Comparison of ENCODE assay signal across 8 cellular contexts in genomic region chr22:24146190-24146616, GRCh38. TPM values are rescaled to one million over a fixed set of nuclear protein-coding genes. Genes with fewer than 3 reads are reported as not detected.
DNase-seq lines count a peak whose midpoint lies in the region; ATAC-seq and TF ChIP-seq lines count a peak whose summit lies in the region.

No MANE protein-coding gene starts in this region.

- no peak for TF ChIP-seq CTCF in HL-60 (IDR thresholded peaks at IDR 0.05; ENCODE audit: insufficient read depth, low read length)

- no peaks in the 10 kb centered on the region for H3K9me3 ChIP-seq in SJSA1 (replicated peaks)
- no peaks in the 10 kb centered on the region for H3K9me3 ChIP-seq in muscle layer of colon (ENCODE audit: low read length)

- H3K4me3 ChIP-seq in HL-60 (replicated peaks; ENCODE audit: insufficient read depth, low read length) (no peak overlapping the region), SJSA1 (no peak overlapping the region), muscle layer of colon (ENCODE audit: low read depth in 1 of 2, low read length in 2 of 2) (peak overlapping the region in 1 of 2 donors; percentile 28)

- no peaks in the 10 kb centered on the region for H3K27me3 ChIP-seq in HL-60 (ENCODE audit: insufficient read depth, poor library complexity, severe bottlenecking)
- no peaks in the 10 kb centered on the region for H3K27me3 ChIP-seq in SJSA1 (replicated peaks)
- no peaks in the 10 kb centered on the region for H3K27me3 ChIP-seq in muscle layer of colon (ENCODE audit: control insufficient read depth in 1 of 2, insufficient read depth in 2 of 2, low read length in 2 of 2)

- H3K9ac ChIP-seq in muscle layer of colon (ENCODE audit: low read length), result no peak overlapping the region

- DNase-seq in A172 (ENCODE audit: low spot score), result peak; percentile 53
- DNase-seq in GM04504 (ENCODE audit: low read depth), result peak; percentile 73
- peak; percentile 86 to 92 for DNase-seq in HL-60 (ENCODE audit: low read depth in 1 of 2, low spot score in 1 of 2)
- peak in 1 of 2 experiments; percentile 52 for DNase-seq in SJSA1 (ENCODE audit: low read depth in 1 of 2, low spot score in 2 of 2)
- DNase-seq in effector CD8-positive, alpha-beta T cell (lab: John Stamatoyannopoulos, UW), result peak; percentile 23

- H3K36me3 ChIP-seq in SJSA1 (peaks cover 7% of the 10 kb centered on the region; the same call in 1 of the 2 replicates), muscle layer of colon (ENCODE audit: insufficient read depth, low read length) (no peaks in the 10 kb centered on the region)

- H3K4me1 ChIP-seq in SJSA1 (replicated peaks) (peaks cover 60% of the 10 kb centered on the region), muscle layer of colon (ENCODE audit: insufficient read depth, low read length) (peaks cover 65% of the 10 kb centered on the region)

- H3K27ac ChIP-seq in HL-60 (replicated peaks), result peak overlapping the region; percentile 79
- peak overlapping the region; percentile 39 for H3K27ac ChIP-seq in SJSA1
- H3K27ac ChIP-seq in muscle layer of colon (ENCODE audit: low read depth, low read length), result peak overlapping the region; percentile 86

- ATAC-seq in HG02973 (IDR thresholded peaks at IDR 0.05; ENCODE audit: unreplicated experiment) (no peak), GM19035 (IDR thresholded peaks at IDR 0.05; ENCODE audit: unreplicated experiment) (no peak)

RNA-seq across cellular contexts. Expression of gene SUSD2, which starts 35.1 kb away (rescaled TPM):
- total RNA-seq in A172 (2014; rRNA removed; shearing (Covaris generic)), result 1.1 and 2.6 TPM in 2 replicates
- 0.05 TPM in 1 of 2 replicates, not detected in the other for total RNA-seq in SJSA1 (2014; rRNA removed; shearing (Covaris generic))
